In genomic region chr3:135878501-135878900, GRCh38 we compare ENCODE assay signal across 24 cellular contexts.
DNase-seq lines count a peak whose midpoint lies in the region; ATAC-seq, FAIRE-seq and TF ChIP-seq lines count a peak whose summit lies in the region.
"Had no signal": no experiment of that assay in that cellular context is flagged by ENCODE, and none has a peak within 500 bp of the region (broad histone marks: within the 10 kb centered on the region; RNA-seq: fewer than 3 reads in every experiment).

No MANE protein-coding gene starts in this region.

- TF ChIP-seq CTCF in RWPE2 (IDR thresholded peaks at IDR 0.05; ENCODE audit: poor library complexity, severe bottlenecking) (no peak), fibroblast of mammary gland (conservative IDR thresholded peaks at IDR 0.05; ENCODE audit: control insufficient read depth, insufficient read depth, low read depth, low read length) (no peak), pancreas (IDR thresholded peaks at IDR 0.05) (no peak)

- H3K36me3 ChIP-seq in RWPE2 (ENCODE audit: low read depth) (no peaks in the 10 kb centered on the region), pancreas (no peaks in the 10 kb centered on the region)

- peaks cover 4% of the 10 kb centered on the region for H3K4me1 ChIP-seq in RWPE2 (ENCODE audit: insufficient read depth, poor library complexity, severe bottlenecking)
- H3K4me1 ChIP-seq in pancreas: no peaks in the 10 kb centered on the region
- H3K4me1 ChIP-seq: A549, Caco-2 had no signal

- intact Hi-C loops in pancreas (cut with DNase I): no loop called here

- DNase-seq in DMS53 (lab: John Stamatoyannopoulos, UW) (peak; percentile 34), DMS53 treated with DMSO at 0.1 percent for 48 hours (lab: John Stamatoyannopoulos, UW; ENCODE audit: unreplicated experiment) (no peak), HT1080 (ENCODE audit: low read depth) (peak; percentile 86), RWPE2 (ENCODE audit: low spot score) (no peak), fibroblast of mammary gland (ENCODE audit: low read depth) (peak; percentile 62), pancreas (no peak)
- no peak for DNase-seq in effector CD8-positive, alpha-beta T cell (lab: John Stamatoyannopoulos, UW)
- DNase-seq: AML-193; Caco-2; CD4-positive, alpha-beta T cell; DMS153; DND-41; EL; H7; IMR-90 had no signal

- H3K27me3 ChIP-seq in RWPE2 (ENCODE audit: insufficient read depth, poor library complexity, severe bottlenecking): no peaks in the 10 kb centered on the region
- H3K27me3 ChIP-seq in pancreas: peaks cover 0 to 3% (median 0%) of the 10 kb centered on the region in 4 donors

- ATAC-seq in RWPE2 (ENCODE audit: low read depth): peak; percentile 87
- ATAC-seq in pancreas: no peak
- ATAC-seq in GM18511 (IDR thresholded peaks at IDR 0.05; ENCODE audit: unreplicated experiment): no peak
- ATAC-seq: A549, GM23338, K562 had no signal

- WGBS in pancreas, 2 donors: 88 to 95% methylated on average over 3 of the region's 3 CpGs

- no peak for FAIRE-seq in pancreas (lab: Jason Lieb, UNC)
- FAIRE-seq: A549, G401.6, GM12891, HTR-8/SVneo, K562 had no signal

- H3K27ac ChIP-seq in RWPE2 (ENCODE audit: poor library complexity, severe bottlenecking) (no peak overlapping the region), pancreas (no peak overlapping the region)
- H3K27ac ChIP-seq: 22Rv1, A549, C4-2B had no signal

- no peaks in the 10 kb centered on the region for H3K9me3 ChIP-seq in RWPE2 (ENCODE audit: severe bottlenecking)
- H3K9me3 ChIP-seq in pancreas: no peaks in the 10 kb centered on the region
- H3K9me3 ChIP-seq: A549, Caco-2 had no signal

- H3K4me3 ChIP-seq in RWPE2 (ENCODE audit: severe bottlenecking): no peak overlapping the region
- no peak overlapping the region for H3K4me3 ChIP-seq in fibroblast of mammary gland (ENCODE audit: control insufficient read depth, low read depth, low read length)
- H3K4me3 ChIP-seq in pancreas: no peak overlapping the region
- H3K4me3 ChIP-seq: A549, GM23338, K562 had no signal

Comparison
In these comparisons a context has a peak if more than half of its experiments do, and no peak if none do; other contexts are left out.
1. DNase-seq: peak in DMS53 (single experiment), HT1080 (single experiment) and fibroblast of mammary gland (single experiment); none in DMS53 treated with DMSO at 0.1 percent for 48 hours (single experiment), RWPE2 (single experiment), pancreas (0 of 6) and effector CD8-positive, alpha-beta T cell (single experiment).